ENCODE assay signal across 8 cellular contexts in the genomic region with DNA sequence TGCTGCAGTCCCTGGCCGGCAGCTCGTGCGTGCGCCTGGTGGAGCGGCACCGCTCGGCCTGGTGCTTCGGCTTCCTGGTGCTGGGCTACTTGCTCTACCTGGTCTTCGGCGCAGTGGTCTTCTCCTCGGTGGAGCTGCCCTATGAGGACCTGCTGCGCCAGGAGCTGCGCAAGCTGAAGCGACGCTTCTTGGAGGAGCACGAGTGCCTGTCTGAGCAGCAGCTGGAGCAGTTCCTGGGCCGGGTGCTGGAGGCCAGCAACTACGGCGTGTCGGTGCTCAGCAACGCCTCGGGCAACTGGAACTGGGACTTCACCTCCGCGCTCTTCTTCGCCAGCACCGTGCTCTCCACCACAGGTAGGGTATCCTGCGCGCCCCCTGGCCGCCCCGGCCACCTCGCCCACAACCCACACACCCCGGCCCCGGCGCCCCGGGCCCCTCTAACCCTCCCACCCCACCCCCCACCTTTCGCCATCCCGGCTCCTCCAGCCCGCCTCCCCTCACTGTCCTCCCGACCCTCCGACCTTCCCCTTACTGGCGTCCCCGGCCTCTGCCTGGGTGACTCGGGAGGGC. TPM values are rescaled to one million over a fixed set of nuclear protein-coding genes. Genes with fewer than 3 reads are reported as not detected.
A peak's percentile ranks its signal among the peaks of the same experiment; 100 is the strongest.
DNase-seq lines count a peak whose midpoint lies in the region; ATAC-seq and TF ChIP-seq lines count a peak whose summit lies in the region.

No MANE protein-coding gene starts in this region.

- H3K4ac ChIP-seq in trophoblast cell (ENCODE audit: low read depth, low read length) = peak overlapping the region; percentile 99

- peak overlapping the region; percentile 29 for H4K12ac ChIP-seq in trophoblast cell (ENCODE audit: low read depth, low read length)

- H2BK5ac ChIP-seq in trophoblast cell (ENCODE audit: low read depth, low read length, poor library complexity) = peak overlapping the region; percentile 85

- peaks cover 20% of the 10 kb centered on the region for H3K79me1 ChIP-seq in trophoblast cell (ENCODE audit: low read length)

- peak overlapping the region; percentile 77 for H2AFZ ChIP-seq in trophoblast cell (ENCODE audit: insufficient read depth, low read length, poor library complexity)

- H3K36me3 Mint-ChIP-seq in activated naive CD8-positive, alpha-beta T cell = no peaks in the 10 kb centered on the region
- H3K36me3 Mint-ChIP-seq in activated naive CD8-positive, alpha-beta T cell treated with anti-CD3 and anti-CD28 coated beads for 36 hours = no peaks in the 10 kb centered on the region

- H3K9ac ChIP-seq in trophoblast cell (ENCODE audit: low read length) = peak overlapping the region; percentile 74

- peak overlapping the region; percentile 83 for H4K91ac ChIP-seq in trophoblast cell (ENCODE audit: low read depth, low read length)

- peak overlapping the region; percentile 79 for H2BK120ac ChIP-seq in trophoblast cell (ENCODE audit: insufficient read depth, low read length, poor library complexity)

- H3K27me3 ChIP-seq in gastroesophageal sphincter (peaks cover 63% of the 10 kb centered on the region), trophoblast cell (ENCODE audit: insufficient read depth, low read length) (no peaks in the 10 kb centered on the region)

- no peak for TF ChIP-seq CTCF in gastroesophageal sphincter (IDR thresholded peaks at IDR 0.05)

- no peaks in the 10 kb centered on the region for H3K9me3 Mint-ChIP-seq in activated naive CD8-positive, alpha-beta T cell (ENCODE audit: low read depth)
- no peaks in the 10 kb centered on the region for H3K9me3 Mint-ChIP-seq in activated naive CD8-positive, alpha-beta T cell treated with anti-CD3 and anti-CD28 coated beads for 36 hours

- H3K4me1 Mint-ChIP-seq in activated naive CD8-positive, alpha-beta T cell (ENCODE audit: low read depth) = peaks cover 5% of the 10 kb centered on the region
- H3K4me1 Mint-ChIP-seq in activated naive CD8-positive, alpha-beta T cell treated with anti-CD3 and anti-CD28 coated beads for 36 hours = no peaks in the 10 kb centered on the region

- peak; percentile 21 for ATAC-seq in HG02981 (IDR thresholded peaks at IDR 0.05; ENCODE audit: unreplicated experiment)
- ATAC-seq in gastroesophageal sphincter = peak; percentile 20
- ATAC-seq in GM18907 (IDR thresholded peaks at IDR 0.05; ENCODE audit: unreplicated experiment) = no peak

- peak overlapping the region; percentile 86 for H3K14ac ChIP-seq in trophoblast cell (ENCODE audit: low read length)

- no peak overlapping the region for H3K23ac ChIP-seq in trophoblast cell (ENCODE audit: low read length)

- H3K27ac ChIP-seq in gastroesophageal sphincter = peak overlapping the region in 3 of 4 donors; percentile 29 to 76 (median 66)
- peak overlapping the region; percentile 73 for H3K27ac ChIP-seq in trophoblast cell (ENCODE audit: low read depth, low read length)

- H3K27me3 Mint-ChIP-seq in activated naive CD8-positive, alpha-beta T cell = peaks cover 33% of the 10 kb centered on the region
- peaks cover 79% of the 10 kb centered on the region for H3K27me3 Mint-ChIP-seq in activated naive CD8-positive, alpha-beta T cell treated with anti-CD3 and anti-CD28 coated beads for 36 hours

- no peak for DNase-seq in activated naive CD8-positive, alpha-beta T cell treated with anti-CD3 and anti-CD28 coated beads for 36 hours
- peak; percentile 12 to 21 for DNase-seq in activated CD4-positive, alpha-beta T cell treated with anti-CD3 and anti-CD28 coated beads, Interleukin-2, amount 50 U/mL, for 48 hours
- peak; percentile 78 to 80 for DNase-seq in trophoblast cell
- no peak for DNase-seq in HCEC 1CT

- peak overlapping the region; percentile 78 for H3K4me2 ChIP-seq in trophoblast cell (ENCODE audit: low read length)

- no peak for TF ChIP-seq EP300 in gastroesophageal sphincter (IDR thresholded peaks at IDR 0.05)

- H3K4me3 ChIP-seq in gastroesophageal sphincter = peak overlapping the region; percentile 28 to 58
- H3K4me3 ChIP-seq in trophoblast cell (ENCODE audit: low read depth, low read length) = peak overlapping the region; percentile 82

- peaks cover 12% of the 10 kb centered on the region for H3K79me2 ChIP-seq in trophoblast cell (ENCODE audit: control insufficient read depth, insufficient read depth, low read length, poor library complexity)

- H3K27ac Mint-ChIP-seq in activated naive CD8-positive, alpha-beta T cell = no peak overlapping the region
- no peak overlapping the region for H3K27ac Mint-ChIP-seq in activated naive CD8-positive, alpha-beta T cell treated with anti-CD3 and anti-CD28 coated beads for 36 hours

- H3K4me3 Mint-ChIP-seq in activated naive CD8-positive, alpha-beta T cell = peak overlapping the region; percentile 60
- H3K4me3 Mint-ChIP-seq in activated naive CD8-positive, alpha-beta T cell treated with anti-CD3 and anti-CD28 coated beads for 36 hours = no peak overlapping the region

- H2BK12ac ChIP-seq in trophoblast cell (ENCODE audit: low read length) = peak overlapping the region; percentile 10

- no peak for TF ChIP-seq POLR2A in gastroesophageal sphincter (IDR thresholded peaks at IDR 0.05)

- peak overlapping the region; percentile 89 for H3K18ac ChIP-seq in trophoblast cell (ENCODE audit: low read length)

- peaks cover 0 to 25% (median 0%) of the 10 kb centered on the region in 3 donors for H3K4me1 ChIP-seq in gastroesophageal sphincter
- peaks cover 8 to 18% of the 10 kb centered on the region in 2 experiments for H3K4me1 ChIP-seq in trophoblast cell (ENCODE audit: control insufficient read depth in 1 of 2, insufficient read depth in 2 of 2, low read length in 2 of 2)

- H4K8ac ChIP-seq in trophoblast cell (ENCODE audit: low read depth, low read length) = peak overlapping the region; percentile 75

- H3K9me3 ChIP-seq in gastroesophageal sphincter = no peaks in the 10 kb centered on the region
- H3K9me3 ChIP-seq in trophoblast cell (ENCODE audit: insufficient read depth, low read depth, low read length) = no peaks in the 10 kb centered on the region

- no peaks in the 10 kb centered on the region for H3K36me3 ChIP-seq in gastroesophageal sphincter
- H3K36me3 ChIP-seq in trophoblast cell (ENCODE audit: control insufficient read depth in 1 of 2, insufficient read depth in 2 of 2, low read length in 2 of 2) = peaks cover 5% of the 10 kb centered on the region in 2 experiments

- no CpG with 5 or more reads among the region's 43 CpGs for WGBS in gastroesophageal sphincter (ENCODE audit: low coverage in 1 of 2), 2 donors
- no CpG with 5 or more reads among the region's 43 CpGs for WGBS in trophoblast cell (ENCODE audit: extremely low coverage, insufficient coverage, insufficient read length)

- peak overlapping the region; percentile 21 for H2AK5ac ChIP-seq in trophoblast cell (ENCODE audit: low read length)

RNA-seq across cellular contexts. Expression of a gene that starts 0.4 kb away (rescaled TPM):
- total RNA-seq in activated naive CD8-positive, alpha-beta T cell treated with anti-CD3 and anti-CD28 coated beads for 36 hours = not detected
- total RNA-seq in gastroesophageal sphincter = 1 to 10 TPM; 2.2 to 5.5 (median 3.2) TPM
- 19.0 and 20.5 TPM in 2 replicates for polyA plus RNA-seq in trophoblast cell (2013)

Comparison
In these comparisons a context has a peak if more than half of its experiments do, and no peak if none do; other contexts are left out.
1. DNase-seq: peak in activated CD4-positive, alpha-beta T cell treated with anti-CD3 and anti-CD28 coated beads, Interleukin-2, amount 50 U/mL, for 48 hours (2 of 2) and trophoblast cell (2 of 2); none in activated naive CD8-positive, alpha-beta T cell treated with anti-CD3 and anti-CD28 coated beads for 36 hours (single experiment) and HCEC 1CT (single experiment).